In genomic region chr17:72104863-72105234, GRCh38 we compare ENCODE assay signal across 1 cellular context.
TF ChIP-seq lines count a peak whose summit lies in the region.

No MANE protein-coding gene starts in this region.

TF ChIP-seq in H1, 55 proteins besides CTCF, POLR2A, EP300 and RAD21:
- no peak for TF ChIP-seq USF2 (IDR thresholded peaks at IDR 0.05; ENCODE audit: low read length)
- no peak for TF ChIP-seq POLR2AphosphoS5 (IDR thresholded peaks at IDR 0.05; ENCODE audit: low read depth, low read length)
- no peak for TF ChIP-seq CTBP2 (IDR thresholded peaks at IDR 0.05; ENCODE audit: borderline replicate concordance, insufficient read depth, insufficient read length, low read length)
- TF ChIP-seq EZH2 (IDR thresholded peaks at IDR 0.05; ENCODE audit: low read depth, low read length, severe bottlenecking) = no peak
- TF ChIP-seq RFX5 (IDR thresholded peaks at IDR 0.05; ENCODE audit: borderline replicate concordance, low read depth, low read length) = no peak
- no peak for TF ChIP-seq GABPA (IDR thresholded peaks at IDR 0.05; ENCODE audit: borderline replicate concordance, insufficient read depth, low read length)
- TF ChIP-seq TBP (IDR thresholded peaks at IDR 0.05; ENCODE audit: low read depth, low read length) = no peak
- no peak for TF ChIP-seq ATF2 (IDR thresholded peaks at IDR 0.05; ENCODE audit: low read length)
- no peak for TF ChIP-seq POU5F1 (IDR thresholded peaks at IDR 0.05; ENCODE audit: low read depth, low read length)
- TF ChIP-seq NRF1 (IDR thresholded peaks at IDR 0.05; ENCODE audit: low read depth, low read length) = no peak
- no peak for TF ChIP-seq FOSL1 (IDR thresholded peaks at IDR 0.05; ENCODE audit: insufficient read depth, low read depth, low read length)
- no peak for TF ChIP-seq SUZ12 (IDR thresholded peaks at IDR 0.05; ENCODE audit: low read length)
